In the genomic region with DNA sequence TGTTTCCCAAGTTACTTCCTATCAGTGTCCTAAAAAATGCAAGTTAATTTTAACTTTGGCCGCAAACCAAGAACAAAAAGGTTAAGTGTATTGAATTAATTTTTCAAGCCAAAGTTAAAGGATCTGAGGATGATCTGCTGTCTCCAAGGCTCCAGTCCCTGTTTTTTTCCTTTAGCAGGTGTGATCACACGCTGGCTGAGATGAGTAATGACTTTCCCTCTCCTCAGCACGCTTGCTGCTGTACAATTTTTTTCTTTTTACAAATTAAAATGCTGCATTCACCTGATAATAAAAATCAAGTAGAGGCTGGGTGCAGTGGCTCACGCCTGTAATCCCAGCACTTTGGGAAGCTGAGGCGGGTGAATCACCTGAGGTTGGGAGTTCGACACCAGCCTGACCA, we compare ENCODE assay signal across 29 cellular contexts.
"Had no signal": no experiment of that assay in that cellular context is flagged by ENCODE, and none has a peak within 500 bp of the region (broad histone marks: within the 10 kb centered on the region; RNA-seq: fewer than 3 reads in every experiment).

No MANE protein-coding gene starts in this region.

- H3K27me3 ChIP-seq: brain microvascular endothelial cell, esophagus squamous epithelium, gastroesophageal sphincter had no signal

- ATAC-seq: activated CD4-positive, alpha-beta T cell treated with anti-CD3 and anti-CD28 coated beads for 36 hours; activated naive CD4-positive, alpha-beta T cell treated with anti-CD3 and anti-CD28 coated beads, Interleukin-2, amount 50 U/mL, for 72 hours; activated T-cell treated with anti-CD3 and anti-CD28 coated beads, Interleukin-2, amount 50 U/mL, for 72 hours; effector memory CD8-positive, alpha-beta T cell; gastroesophageal sphincter had no signal

- FAIRE-seq: astrocyte, bronchial epithelial cell, colon had no signal

- DNase-seq: activated CD4-positive, alpha-beta memory T cell treated with anti-CD3 and anti-CD28 coated beads for 36 hours; activated CD4-positive, alpha-beta T cell treated with anti-CD3 and anti-CD28 coated beads for 36 hours; activated CD4-positive, alpha-beta T cell treated with anti-CD3 and anti-CD28 coated beads, Interleukin-2, amount 10 ng/mL, durations not matched to agents 24 days and 14 days; activated CD4-positive, CD25-positive, alpha-beta regulatory T cell; activated CD4-positive, CD25-positive, alpha-beta regulatory T cell treated with anti-CD3 and anti-CD28 coated beads, Interleukin-2, amount 50 U/mL, for 72 hours; activated CD8-positive, alpha-beta memory T cell treated with anti-CD3 and anti-CD28 coated beads, Interleukin-2, amount 50 U/mL, for 48 hours; activated gamma-delta T cell; activated naive CD4-positive, alpha-beta T cell; activated naive CD4-positive, alpha-beta T cell treated with anti-CD3 and anti-CD28 coated beads, Interleukin-2, amount 10 ng/mL, durations not matched to agents 7 days and 5 days; activated naive CD8-positive, alpha-beta T cell treated with anti-CD3 and anti-CD28 coated beads, Interleukin-2, amount 10 ng/mL, durations not matched to agents 7 days and 5 days; activated T-cell treated with anti-CD3 and anti-CD28 coated beads for 4 hours; activated T-cell treated with anti-CD3 and anti-CD28 coated beads, Interleukin-2, amount 50 U/mL, for 24 hours; activated T-cell treated with anti-CD3 and anti-CD28 coated beads, Interleukin-2, amount 50 U/mL, for 72 hours; amniotic stem cell; anterior cingulate cortex; brain microvascular endothelial cell; cortex of kidney; dermis blood vessel endothelial cell; effector CD4-positive, alpha-beta T cell; effector memory CD8-positive, alpha-beta T cell; esophagus squamous epithelium; foreskin melanocyte; T-helper 2 cell had no signal

- H3K4me3 ChIP-seq: esophagus squamous epithelium, gastroesophageal sphincter had no signal

- H3K36me3 ChIP-seq: brain microvascular endothelial cell, esophagus squamous epithelium, gastroesophageal sphincter had no signal

- H3K27ac ChIP-seq: brain microvascular endothelial cell, epithelial cell of prostate, esophagus squamous epithelium had no signal

- H3K9me3 ChIP-seq: esophagus squamous epithelium, gastroesophageal sphincter had no signal
